Comparison of ENCODE assay signal across 8 cellular contexts in genomic region chr7:151057737-151057988, GRCh38. TPM values are rescaled to one million over a fixed set of nuclear protein-coding genes. Genes with fewer than 3 reads are reported as not detected.
DNase-seq lines count a peak whose midpoint lies in the region; ATAC-seq and TF ChIP-seq lines count a peak whose summit lies in the region.

CDK5 (minus strand) TSS chr7:151057897; CDS start chr7:151057848, 49 bp downstream.

- CTCF ChIA-PET in MCF 10A (lab: Yijun Ruan, JAX): interaction anchor here (0.6 to 3.3 kb wide), 4 partner anchors 9 to 1919 kb away, joined by 3 to 21 read pairs (median 4); no protein-coding TSS in a partner anchor

- intact Hi-C loops in heart left ventricle (cut with DNase I): loop anchor here in 1 of 10 donors (2.0 to 10.0 kb wide), 3 partner anchors 23 to 1345 kb away; partner anchors contain the start of gene ABCF2
- intact Hi-C loops in left cardiac atrium (cut with DNase I): loop anchor here in 1 of 2 donors (10.0 kb wide), 1 partner anchor 167 kb away; the partner anchor contains the start of gene ABCF2
- intact Hi-C loops in MCF 10A (cut with micrococcal nuclease): no loop called here
- intact Hi-C loops in upper lobe of right lung (cut with DNase I): no loop called here

- ATAC-seq in heart left ventricle (no peak), left cardiac atrium (no peak), memory B cell (ENCODE audit: low read depth) (no peak), upper lobe of right lung (no peak), HG03196 (IDR thresholded peaks at IDR 0.05; ENCODE audit: unreplicated experiment) (no peak), GM21723 (IDR thresholded peaks at IDR 0.05; ENCODE audit: unreplicated experiment) (no peak), HG02884 (IDR thresholded peaks at IDR 0.05; ENCODE audit: unreplicated experiment) (no peak)

- no peaks in the 10 kb centered on the region for H3K9me3 Mint-ChIP-seq in MCF 10A (ENCODE audit: unreplicated experiment)
- no peaks in the 10 kb centered on the region for H3K9me3 Mint-ChIP-seq in memory B cell

- H3K27ac ChIP-seq in heart left ventricle: peak within 1 kb of the TSS; percentile 90 to 99 (median 98)
- peak within 1 kb of the TSS; percentile 98 for H3K27ac ChIP-seq in upper lobe of right lung

- H3K4me1 Mint-ChIP-seq in MCF 10A (ENCODE audit: insufficient read depth, unreplicated experiment) (peaks cover 33% of the 10 kb centered on the region), memory B cell (peaks cover 27% of the 10 kb centered on the region)

- TF ChIP-seq CTCF in heart left ventricle (IDR thresholded peaks at IDR 0.05): no peak
- no peak for TF ChIP-seq CTCF in MCF 10A (IDR thresholded peaks at IDR 0.05; ENCODE audit: unreplicated experiment)
- no peak for TF ChIP-seq CTCF in upper lobe of right lung (IDR thresholded peaks at IDR 0.05)

- H3K4me1 ChIP-seq in heart left ventricle: peaks cover 9 to 58% (median 44%) of the 10 kb centered on the region in 12 donors
- H3K4me1 ChIP-seq in upper lobe of right lung: peaks cover 36% of the 10 kb centered on the region

- H3K27me3 Mint-ChIP-seq in MCF 10A (ENCODE audit: insufficient read depth, unreplicated experiment) (no peaks in the 10 kb centered on the region), memory B cell (peaks cover 3% of the 10 kb centered on the region)

- peak within 1 kb of the TSS; percentile 43 to 100 (median 90) for H3K4me3 ChIP-seq in heart left ventricle
- peak within 1 kb of the TSS; percentile 84 for H3K4me3 ChIP-seq in upper lobe of right lung

- H3K36me3 ChIP-seq in heart left ventricle (peaks cover 0 to 6% (median 0%) of the 10 kb centered on the region in 9 donors), upper lobe of right lung (no peaks in the 10 kb centered on the region)

- no peak for DNase-seq in heart left ventricle
- no peak for DNase-seq in left cardiac atrium
- no peak for DNase-seq in MCF 10A (ENCODE audit: unreplicated experiment)
- DNase-seq in memory B cell (ENCODE audit: low spot score in 2 of 2): no peak
- no peak for DNase-seq in upper lobe of right lung

- peak within 1 kb of the TSS; percentile 87 for H3K27ac Mint-ChIP-seq in MCF 10A (ENCODE audit: low read depth, unreplicated experiment)
- H3K27ac Mint-ChIP-seq in memory B cell: peak within 1 kb of the TSS; percentile 91

- no peaks in the 10 kb centered on the region for H3K9me3 ChIP-seq in heart left ventricle
- H3K9me3 ChIP-seq in upper lobe of right lung: no peaks in the 10 kb centered on the region

- H3K36me3 Mint-ChIP-seq in MCF 10A (ENCODE audit: insufficient read depth, unreplicated experiment) (peaks cover 6% of the 10 kb centered on the region), memory B cell (peaks cover 6% of the 10 kb centered on the region)

- TF ChIP-seq POLR2A in heart left ventricle (IDR thresholded peaks at IDR 0.05): no peak

- H3K27me3 ChIP-seq in heart left ventricle (no peaks in the 10 kb centered on the region), upper lobe of right lung (no peaks in the 10 kb centered on the region)

- H3K4me3 Mint-ChIP-seq in MCF 10A (ENCODE audit: unreplicated experiment) (peak within 1 kb of the TSS; percentile 97), memory B cell (peak within 1 kb of the TSS; percentile 93)

- POLR2A ChIA-PET in MCF 10A (lab: Yijun Ruan, JAX): interaction anchor here (0.9 to 8.4 kb wide), 5 partner anchors 11 to 58 kb away, joined by 3 to 151 read pairs (median 6); partner anchors contain the start of genes ABCB8, AGAP3, FASTK and TMUB1

- no TSS peak for BruUV-seq in MCF 10A (replicated peaks; lab: Mats Ljungman, UMichigan)

- WGBS in heart left ventricle, 4 donors: 0 to 1% (median 0%) methylated on average over 16 to 18 of the region's 18 CpGs

RNA-seq across cellular contexts. Expression of gene CDK5, which starts in this region (rescaled TPM):
- total RNA-seq in heart left ventricle (10 to 100 TPM in 1 of 9 donors, 1 to 10 TPM in 8; 5.6 to 13.7 (median 8.5) TPM), left cardiac atrium (1 to 10 TPM; 5.1 to 7.8 TPM), MCF 10A (2022) (11.8 and 12.2 TPM in 2 replicates), upper lobe of right lung (10.4 TPM)
- polyA plus RNA-seq in heart left ventricle: 1 to 10 TPM; 6.2 to 7.6 TPM
